Comparison of ENCODE assay signal across 9 cellular contexts in the genomic region with DNA sequence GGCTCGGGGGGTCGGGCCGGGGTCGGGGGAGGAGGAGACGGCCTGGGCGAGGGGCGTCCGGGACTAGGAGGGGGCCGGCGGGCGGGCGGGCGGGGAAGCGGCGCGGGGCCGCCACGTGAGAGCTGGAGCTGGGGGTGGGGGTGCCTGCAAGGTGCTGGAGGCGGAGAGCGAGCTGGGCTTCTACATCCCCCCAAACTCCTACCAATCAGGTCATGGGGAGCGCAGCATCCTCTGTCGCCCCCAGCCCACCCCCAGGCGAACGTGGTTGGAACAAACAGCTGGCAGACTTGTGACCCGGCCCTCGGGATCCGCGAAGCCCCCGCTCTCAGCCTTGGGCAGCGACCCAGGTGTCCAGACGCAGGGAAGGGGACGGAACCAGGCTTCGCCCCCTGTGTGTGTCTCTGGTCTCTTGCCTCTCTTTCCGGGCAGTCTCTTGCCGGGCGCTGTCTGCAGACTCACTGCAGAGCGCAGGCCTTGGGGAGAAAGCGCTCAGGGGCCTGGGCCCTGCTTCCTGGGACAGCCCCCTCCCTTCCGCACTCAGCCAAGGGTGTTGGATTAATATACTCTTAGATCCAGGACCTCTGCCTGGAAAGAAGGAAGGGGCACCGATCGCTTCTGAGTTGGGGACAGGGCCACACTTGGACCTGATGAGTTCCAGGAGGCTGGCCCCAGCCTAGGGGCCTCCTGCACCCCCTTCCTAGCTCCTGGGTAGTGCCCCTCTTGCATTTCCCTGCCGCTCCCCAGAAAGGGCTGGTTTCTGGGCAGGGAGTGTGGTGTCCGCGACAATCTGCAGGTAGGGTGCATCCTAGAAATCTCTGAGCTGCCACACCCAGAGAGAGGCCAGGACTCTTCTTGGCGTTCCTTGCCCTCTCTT. TPM values are rescaled to one million over a fixed set of nuclear protein-coding genes. Genes with fewer than 3 reads are reported as not detected.
DNase-seq lines count a peak whose midpoint lies in the region; ATAC-seq and TF ChIP-seq lines count a peak whose summit lies in the region.
"Had no signal": no experiment of that assay in that cellular context is flagged by ENCODE, and none has a peak within 500 bp of the region (broad histone marks: within the 10 kb centered on the region; RNA-seq: fewer than 3 reads in every experiment).

No MANE protein-coding gene starts in this region.

- H3K9me3 ChIP-seq in BLaER1: no peaks in the 10 kb centered on the region
- no peaks in the 10 kb centered on the region for H3K9me3 ChIP-seq in OCI-LY3 (ENCODE audit: insufficient read depth, low read length)

- H3K4me2 ChIP-seq in BLaER1: peak overlapping the region; percentile 99
- peak overlapping the region; percentile 93 for H3K4me2 ChIP-seq in OCI-LY3 (ENCODE audit: low read length)

- H3K27me3 ChIP-seq in BLaER1: no peaks in the 10 kb centered on the region
- H3K27me3 ChIP-seq in OCI-LY3 (ENCODE audit: low read depth, low read length): no peaks in the 10 kb centered on the region

- H2AFZ ChIP-seq in OCI-LY3 (ENCODE audit: low read depth, low read length): no peak overlapping the region; the same call in 1 of the 2 replicates

- H3K4me3 ChIP-seq in BLaER1: peak overlapping the region; percentile 79
- peak overlapping the region; percentile 93 for H3K4me3 ChIP-seq in OCI-LY3 (ENCODE audit: low read length)
- H3K4me3 ChIP-seq in fibroblast of pulmonary artery (replicated peaks; ENCODE audit: low read depth, low read length): peak overlapping the region; percentile 51

- no peak for TF ChIP-seq CTCF in OCI-LY3 (IDR thresholded peaks at IDR 0.05; ENCODE audit: low read depth, low read length)
- no peak for TF ChIP-seq CTCF in fibroblast of pulmonary artery (IDR thresholded peaks at IDR 0.05; ENCODE audit: low read length, missing control alignments)
- no peak for TF ChIP-seq CTCF in omental fat pad (IDR thresholded peaks at IDR 0.05)

- H3K4me1 ChIP-seq in BLaER1: peaks cover 36% of the 10 kb centered on the region
- H3K4me1 ChIP-seq in OCI-LY3 (ENCODE audit: low read length): peaks cover 14% of the 10 kb centered on the region

- DNase-seq in fibroblast of pulmonary artery (ENCODE audit: low read depth) (no peak), omental fat pad (ENCODE audit: low spot score) (no peak)
- DNase-seq: PC-3 had no signal

- H4K20me1 ChIP-seq in BLaER1: peaks cover 39% of the 10 kb centered on the region
- no peaks in the 10 kb centered on the region for H4K20me1 ChIP-seq in OCI-LY3 (ENCODE audit: insufficient read depth, low read length)

- H3K9ac ChIP-seq in BLaER1: peak overlapping the region; percentile 82
- H3K9ac ChIP-seq in OCI-LY3 (ENCODE audit: low read length): peak overlapping the region; percentile 73

- H3K36me3 ChIP-seq in BLaER1 (peaks cover 24% of the 10 kb centered on the region; the same call in 1 of the 2 replicates), OCI-LY3 (replicated peaks; ENCODE audit: low read depth, low read length) (no peaks in the 10 kb centered on the region)

- peak overlapping the region; percentile 67 for H3K27ac ChIP-seq in BLaER1
- no peak overlapping the region for H3K27ac ChIP-seq in OCI-LY3 (ENCODE audit: low read length)

- peaks cover 9% of the 10 kb centered on the region for H3K79me2 ChIP-seq in OCI-LY3 (ENCODE audit: low read length)

- ATAC-seq in omental fat pad (ENCODE audit: low FRiP score) (peak; percentile 37), GM21786 (IDR thresholded peaks at IDR 0.05; ENCODE audit: unreplicated experiment) (no peak), HG02973 (IDR thresholded peaks at IDR 0.05; ENCODE audit: unreplicated experiment) (no peak), GM18520 (IDR thresholded peaks at IDR 0.05; ENCODE audit: unreplicated experiment) (no peak)
- no peak for ATAC-seq in activated CD4-positive, CD25-positive, alpha-beta regulatory T cell treated with anti-CD3 and anti-CD28 coated beads, Interleukin-2, amount 50 U/mL, for 24 hours

RNA-seq across cellular contexts. Expression of gene RASL10B, which starts 0.7 kb away (rescaled TPM):
- 10 to 100 TPM in 3 of 4 donors, 1 to 10 TPM in 1; 9.9 to 63.8 (median 42.3) TPM for total RNA-seq in omental fat pad

RNA-seq across cellular contexts. Expression of gene GAS2L2, which starts 20.9 kb away (rescaled TPM):
- total RNA-seq in omental fat pad: under 1 TPM in 3 of 4 donors, not detected in 1; 0.37 to 0.82 (median 0.48) TPM
- total RNA-seq: PC-3 had no signal

RNA-seq across cellular contexts. Expression of gene C17orf50, which starts 28.5 kb away (rescaled TPM):
- not detected for total RNA-seq in omental fat pad
- total RNA-seq: PC-3 had no signal
